In genomic region chr7:155020996-155021395, GRCh38 we compare ENCODE assay signal across 1 cellular context.
TF ChIP-seq lines count a peak whose summit lies in the region.

No MANE protein-coding gene starts in this region.

TF ChIP-seq in GM23338, 12 proteins besides CTCF, POLR2A, EP300 and RAD21:
- TF ChIP-seq EZH2phosphoT487 (IDR thresholded peaks at IDR 0.05; ENCODE audit: unreplicated experiment) (no peak), CREB1 (CRISPR knock-in tag; IDR thresholded peaks at IDR 0.05; ENCODE audit: low read depth) (no peak), REST (IDR thresholded peaks at IDR 0.05; ENCODE audit: unreplicated experiment) (no peak), ZNF331 (CRISPR knock-in tag; IDR thresholded peaks at IDR 0.05; ENCODE audit: low read depth) (no peak), JUNB (IDR thresholded peaks at IDR 0.05; ENCODE audit: unreplicated experiment) (no peak), EZH2 (IDR thresholded peaks at IDR 0.05; ENCODE audit: low read depth, unreplicated experiment) (no peak)
